In genomic region chr12:6363330-6364036, GRCh38 we compare ENCODE assay signal across 8 cellular contexts. TPM values are rescaled to one million over a fixed set of nuclear protein-coding genes. Genes with fewer than 3 reads are reported as not detected.
A peak's percentile ranks its signal among the peaks of the same experiment; 100 is the strongest.
DNase-seq lines count a peak whose midpoint lies in the region; ATAC-seq and TF ChIP-seq lines count a peak whose summit lies in the region.

No MANE protein-coding gene starts in this region.

- H3K27me3 ChIP-seq in CD8-positive, alpha-beta memory T cell (ENCODE audit: insufficient read depth, low read length, poor library complexity, severe bottlenecking): no peaks in the 10 kb centered on the region

- ATAC-seq in HG03159 (IDR thresholded peaks at IDR 0.05; ENCODE audit: unreplicated experiment): no peak

- H3K36me3 ChIP-seq in CD8-positive, alpha-beta memory T cell (ENCODE audit: insufficient read depth, low read length): no peaks in the 10 kb centered on the region

- peaks cover 24 to 28% (median 27%) of the 10 kb centered on the region in 3 donors for H3K4me1 Mint-ChIP-seq in CD8-positive, alpha-beta memory T cell
- peaks cover 37% of the 10 kb centered on the region for H3K4me1 Mint-ChIP-seq in activated CD4-positive, alpha-beta memory T cell treated with anti-CD3 and anti-CD28 coated beads, Interleukin-2, amount 10 ng/mL, durations not matched to agents 7 days and 5 days
- H3K4me1 Mint-ChIP-seq in mesothelial cell of epicardium: peaks cover 13% of the 10 kb centered on the region

- H3K36me3 Mint-ChIP-seq in CD8-positive, alpha-beta memory T cell: no peaks in the 10 kb centered on the region
- H3K36me3 Mint-ChIP-seq in activated CD4-positive, alpha-beta memory T cell treated with anti-CD3 and anti-CD28 coated beads, Interleukin-2, amount 10 ng/mL, durations not matched to agents 7 days and 5 days (ENCODE audit: low read depth): no peaks in the 10 kb centered on the region
- H3K36me3 Mint-ChIP-seq in mesothelial cell of epicardium: no peaks in the 10 kb centered on the region

- H3K4me3 Mint-ChIP-seq in CD8-positive, alpha-beta memory T cell: peak overlapping the region; percentile 77 to 87 (median 82)
- H3K4me3 Mint-ChIP-seq in activated CD4-positive, alpha-beta memory T cell treated with anti-CD3 and anti-CD28 coated beads, Interleukin-2, amount 10 ng/mL, durations not matched to agents 7 days and 5 days: peak overlapping the region; percentile 74
- peak overlapping the region; percentile 52 for H3K4me3 Mint-ChIP-seq in mesothelial cell of epicardium

- peak overlapping the region; percentile 72 for H3K4me3 ChIP-seq in CD8-positive, alpha-beta memory T cell (ENCODE audit: low read length)
- peak overlapping the region; percentile 54 for H3K4me3 ChIP-seq in LNCaP clone FGC (ENCODE audit: low read depth, low read length)

- H3K9me3 ChIP-seq in CD8-positive, alpha-beta memory T cell (ENCODE audit: low read length): no peaks in the 10 kb centered on the region

- CTCF ChIA-PET in CD8-positive, alpha-beta memory T cell (lab: Charles Lee): interaction anchor here (0.8 to 7.2 kb wide), 11 partner anchors 14 to 102 kb away, joined by 3 to 106 read pairs (median 4); no protein-coding TSS in a partner anchor
- CTCF ChIA-PET in activated CD4-positive, alpha-beta memory T cell treated with anti-CD3 and anti-CD28 coated beads, Interleukin-2, amount 10 ng/mL, durations not matched to agents 7 days and 5 days (lab: Charles Lee): interaction anchor here (1.1 to 6.9 kb wide), 8 partner anchors 13 to 98 kb away, joined by 3 to 71 read pairs (median 3); no protein-coding TSS in a partner anchor

- POLR2A ChIA-PET in CD8-positive, alpha-beta memory T cell (lab: Charles Lee): interaction anchor here (0.6 to 3.4 kb wide), 4 partner anchors 23 to 325 kb away, joined by 3 to 34 read pairs (median 5); partner anchors contain the start of gene ZNF384
- POLR2A ChIA-PET in activated CD4-positive, alpha-beta memory T cell treated with anti-CD3 and anti-CD28 coated beads, Interleukin-2, amount 10 ng/mL, durations not matched to agents 7 days and 5 days (lab: Charles Lee): interaction anchor here (0.6 to 3.2 kb wide), 13 partner anchors 9 to 129 kb away, joined by 3 to 27 read pairs (median 4); partner anchors contain the start of genes MRPL51, TNFRSF1A and VAMP1

- TF ChIP-seq CTCF in LNCaP clone FGC (IDR thresholded peaks at IDR 0.05; ENCODE audit: control insufficient read depth, extremely low read depth, insufficient read depth) (no peak), mesothelial cell of epicardium (IDR thresholded peaks at IDR 0.05; ENCODE audit: unreplicated experiment) (no peak)

- peak overlapping the region; percentile 56 for H3K27ac ChIP-seq in CD8-positive, alpha-beta memory T cell (ENCODE audit: low read depth, low read length)

- no peaks in the 10 kb centered on the region for H3K27me3 Mint-ChIP-seq in CD8-positive, alpha-beta memory T cell
- H3K27me3 Mint-ChIP-seq in activated CD4-positive, alpha-beta memory T cell treated with anti-CD3 and anti-CD28 coated beads, Interleukin-2, amount 10 ng/mL, durations not matched to agents 7 days and 5 days: peaks cover 5% of the 10 kb centered on the region
- H3K27me3 Mint-ChIP-seq in mesothelial cell of epicardium (ENCODE audit: low read depth): no peaks in the 10 kb centered on the region

- H3K4me1 ChIP-seq in CD8-positive, alpha-beta memory T cell (ENCODE audit: insufficient read depth, low read length): peaks cover 30% of the 10 kb centered on the region

- peaks cover 0 to 2% (median 0%) of the 10 kb centered on the region in 5 donors for H3K9me3 Mint-ChIP-seq in CD8-positive, alpha-beta memory T cell
- no peaks in the 10 kb centered on the region for H3K9me3 Mint-ChIP-seq in activated CD4-positive, alpha-beta memory T cell treated with anti-CD3 and anti-CD28 coated beads, Interleukin-2, amount 10 ng/mL, durations not matched to agents 7 days and 5 days
- no peaks in the 10 kb centered on the region for H3K9me3 Mint-ChIP-seq in mesothelial cell of epicardium

- peak; percentile 55 to 77 (median 59) for DNase-seq in CD8-positive, alpha-beta memory T cell
- DNase-seq in LNCaP clone FGC (ENCODE audit: low read depth): peak; percentile 58
- peak; percentile 71 for DNase-seq in activated CD4-positive, alpha-beta memory T cell treated with anti-CD3 and anti-CD28 coated beads, Interleukin-2, amount 10 ng/mL, durations not matched to agents 7 days and 5 days
- DNase-seq in effector CD4-positive, alpha-beta T cell: peak; percentile 49
- DNase-seq in mesothelial cell of epicardium (ENCODE audit: low spot score in 2 of 2, unreplicated experiment in 2 of 2): peak in 1 of 2 experiments; percentile 58
- DNase-seq in stimulated activated CD8-positive, alpha-beta memory T cell treated with anti-CD3 and anti-CD28 coated beads, Interleukin-7, amount 100 ng/mL, for 1 hour (ENCODE audit: low read depth in 2 of 2): peak; percentile 44 to 45
- DNase-seq in NCI-H345 (lab: John Stamatoyannopoulos, UW): no peak

- peak overlapping the region; percentile 36 to 86 (median 72) for H3K27ac Mint-ChIP-seq in CD8-positive, alpha-beta memory T cell
- peak overlapping the region; percentile 77 for H3K27ac Mint-ChIP-seq in activated CD4-positive, alpha-beta memory T cell treated with anti-CD3 and anti-CD28 coated beads, Interleukin-2, amount 10 ng/mL, durations not matched to agents 7 days and 5 days
- H3K27ac Mint-ChIP-seq in mesothelial cell of epicardium: peak overlapping the region; percentile 50

RNA-seq across cellular contexts. Expression of gene SCNN1A, which starts 11.9 kb away (rescaled TPM):
- under 1 TPM; 0.77 to 0.93 TPM for total RNA-seq in CD8-positive, alpha-beta memory T cell
- 0.49 TPM for polyA plus RNA-seq in CD8-positive, alpha-beta memory T cell
- total RNA-seq in activated CD4-positive, alpha-beta memory T cell treated with anti-CD3 and anti-CD28 coated beads, Interleukin-2, amount 10 ng/mL, durations not matched to agents 7 days and 5 days: 1 to 10 TPM in 1 of 2 experiments, under 1 TPM in 1; 0.78 to 1.3 TPM
- total RNA-seq in mesothelial cell of epicardium: 20.1 to 21.5 TPM (median 20.3 TPM) in 3 replicates

RNA-seq across cellular contexts. Expression of gene LTBR, which starts 20.5 kb away (rescaled TPM):
- total RNA-seq in CD8-positive, alpha-beta memory T cell: 1 to 10 TPM in 1 of 2 experiments, under 1 TPM in 1; 0.51 to 1.4 TPM
- not detected for polyA plus RNA-seq in CD8-positive, alpha-beta memory T cell
- total RNA-seq in activated CD4-positive, alpha-beta memory T cell treated with anti-CD3 and anti-CD28 coated beads, Interleukin-2, amount 10 ng/mL, durations not matched to agents 7 days and 5 days: under 1 TPM; 0.38 to 0.40 TPM
- total RNA-seq in mesothelial cell of epicardium: 61.7 to 68.1 TPM (median 66.8 TPM) in 3 replicates

RNA-seq across cellular contexts. Expression of gene TNFRSF1A, which starts 21.6 kb away (rescaled TPM):
- total RNA-seq in CD8-positive, alpha-beta memory T cell: 10 to 100 TPM; 62.1 to 62.9 TPM
- polyA plus RNA-seq in CD8-positive, alpha-beta memory T cell: 57.1 TPM
- total RNA-seq in activated CD4-positive, alpha-beta memory T cell treated with anti-CD3 and anti-CD28 coated beads, Interleukin-2, amount 10 ng/mL, durations not matched to agents 7 days and 5 days: 10 to 100 TPM; 61.5 to 61.9 TPM
- total RNA-seq in mesothelial cell of epicardium: 65.4 to 70.4 TPM (median 68.9 TPM) in 3 replicates

RNA-seq across cellular contexts. Expression of gene PLEKHG6, which starts 53.0 kb away (rescaled TPM):
- total RNA-seq in CD8-positive, alpha-beta memory T cell: not detected
- 0.72 TPM for polyA plus RNA-seq in CD8-positive, alpha-beta memory T cell
- total RNA-seq in activated CD4-positive, alpha-beta memory T cell treated with anti-CD3 and anti-CD28 coated beads, Interleukin-2, amount 10 ng/mL, durations not matched to agents 7 days and 5 days: not detected
- 16.1 to 18.3 TPM (median 16.4 TPM) in 3 replicates for total RNA-seq in mesothelial cell of epicardium

Comparison
In these comparisons a context has a peak if more than half of its experiments do, and no peak if none do; other contexts are left out.
1. RNA of gene LTBR, which starts 20.5 kb away (total RNA-seq): 61.7 to 68.1 TPM in mesothelial cell of epicardium; 0.51 to 1.4 TPM in CD8-positive, alpha-beta memory T cell and 0.38 to 0.40 TPM in activated CD4-positive, alpha-beta memory T cell treated with anti-CD3 and anti-CD28 coated beads, Interleukin-2, amount 10 ng/mL, durations not matched to agents 7 days and 5 days; every median in the first group is over 10 times any median in the second.
2. Peak in every context shown above with its lines, with median percentiles within 50 percentile points of each other: H3K27ac Mint-ChIP-seq and H3K4me3 Mint-ChIP-seq.